Comparison of ENCODE assay signal across 20 cellular contexts in the genomic region with DNA sequence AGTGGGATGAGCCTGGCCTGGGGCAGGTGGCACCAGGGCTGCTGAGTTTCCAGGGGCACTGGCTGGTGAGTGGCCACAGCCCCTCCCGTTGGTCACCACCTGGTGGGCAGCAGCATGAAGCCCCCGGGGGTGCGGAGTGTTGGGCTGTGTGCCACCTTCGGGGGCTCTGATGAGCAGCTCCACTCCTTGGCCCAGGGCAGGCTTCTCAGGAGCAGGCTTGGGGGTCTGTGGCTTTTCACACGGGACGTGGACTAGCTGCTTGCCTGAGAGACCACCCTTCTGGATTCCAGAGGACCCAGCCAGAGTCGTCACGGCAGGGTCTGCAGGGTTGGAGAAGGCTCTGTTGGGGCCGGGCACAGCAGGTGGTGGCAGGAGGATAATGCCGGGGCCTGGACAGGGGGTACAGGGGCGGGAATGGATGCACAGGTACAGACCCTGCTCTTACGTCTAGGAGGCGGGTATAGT.
"Had no signal": no experiment of that assay in that cellular context is flagged by ENCODE, and none has a peak within 500 bp of the region (broad histone marks: within the 10 kb centered on the region; RNA-seq: fewer than 3 reads in every experiment).

No MANE protein-coding gene starts in this region.

- H3K4me3 Mint-ChIP-seq: effector memory CD8-positive, alpha-beta T cell; naive thymus-derived CD4-positive, alpha-beta T cell; nephron progenitor cell; stimulated activated naive CD8-positive, alpha-beta T cell treated with anti-CD3 and anti-CD28 coated beads, Interleukin-15, amount 100 ng/mL, for 72 hours had no signal

- H2AFZ ChIP-seq: parathyroid adenoma had no signal

- H3K36me3 Mint-ChIP-seq: naive thymus-derived CD4-positive, alpha-beta T cell had no signal

- H3K9me3 Mint-ChIP-seq: effector memory CD8-positive, alpha-beta T cell had no signal

- H3K4me1 ChIP-seq: parathyroid adenoma, prostate gland, right atrium auricular region, thyroid gland had no signal

- H3K4me3 ChIP-seq: prostate gland, right atrium auricular region, skin epidermis, thyroid gland had no signal

- H3K36me3 ChIP-seq: neutrophil, prostate gland, right atrium auricular region, thyroid gland had no signal

- H3K4me1 Mint-ChIP-seq: stimulated activated naive CD8-positive, alpha-beta T cell treated with anti-CD3 and anti-CD28 coated beads, Interleukin-15, amount 100 ng/mL, for 72 hours had no signal

- H3K27me3 ChIP-seq: neutrophil, right atrium auricular region, thyroid gland had no signal

- DNase-seq: cerebellar nuclear complex; cortex of kidney; effector memory CD8-positive, alpha-beta T cell; erythroblast; kidney; mesenchymal stem cell; naive thymus-derived CD4-positive, alpha-beta T cell; nephron progenitor cell; stimulated activated CD4-positive, alpha-beta T cell treated with anti-CD3 and anti-CD28 coated beads, Interleukin-15, amount 100 ng/mL, for 24 hours; stimulated activated CD4-positive, alpha-beta T cell treated with anti-CD3 and anti-CD28 coated beads, Interleukin-2, amount 100 ng/mL, for 48 hours; stimulated activated naive CD4-positive, alpha-beta T cell; stimulated activated naive CD8-positive, alpha-beta T cell treated with anti-CD3 and anti-CD28 coated beads, Interleukin-15, amount 100 ng/mL, for 72 hours; thyroid gland; trophoblast cell had no signal

- H3K27ac ChIP-seq: neutrophil, parathyroid adenoma, prostate gland, right atrium auricular region, skin epidermis, thyroid gland had no signal

- H3K27ac Mint-ChIP-seq: effector memory CD8-positive, alpha-beta T cell; naive thymus-derived CD4-positive, alpha-beta T cell; stimulated activated naive CD8-positive, alpha-beta T cell treated with anti-CD3 and anti-CD28 coated beads, Interleukin-15, amount 100 ng/mL, for 72 hours had no signal

- ATAC-seq: effector memory CD8-positive, alpha-beta T cell; left lobe of liver; naive thymus-derived CD4-positive, alpha-beta T cell; stimulated activated naive CD8-positive, alpha-beta T cell treated with anti-CD3 and anti-CD28 coated beads, Interleukin-15, amount 100 ng/mL, for 72 hours had no signal

- H3K9me3 ChIP-seq: neutrophil, prostate gland, right atrium auricular region, thyroid gland had no signal

- H3K9ac ChIP-seq: parathyroid adenoma had no signal
